8 cellular contexts compared by ENCODE assay signal in genomic region chr3:51520906-51521730, GRCh38. TPM values are rescaled to one million over a fixed set of nuclear protein-coding genes. Genes with fewer than 3 reads are reported as not detected.
DNase-seq lines count a peak whose midpoint lies in the region; ATAC-seq, FAIRE-seq and TF ChIP-seq lines count a peak whose summit lies in the region.
"Not testable (repeated sequence)": the region's sequence is repeated elsewhere in the genome, so short reads cannot be mapped to it uniquely, and the experiment has no call there.

No MANE protein-coding gene starts in this region.

- not testable (repeated sequence) for H3K4me3 Mint-ChIP-seq in stimulated activated memory B cell treated with anti-CD40 and anti-IgM and Interleukin-4, amounts not matched to agents 10 μg/mL and 1 μg/mL and 100 μg/mL, for 72 hours

- not testable (repeated sequence) for H3K36me3 Mint-ChIP-seq in stimulated activated memory B cell treated with anti-CD40 and anti-IgM and Interleukin-4, amounts not matched to agents 10 μg/mL and 1 μg/mL and 100 μg/mL, for 72 hours

- H3K4me1 Mint-ChIP-seq in stimulated activated memory B cell treated with anti-CD40 and anti-IgM and Interleukin-4, amounts not matched to agents 10 μg/mL and 1 μg/mL and 100 μg/mL, for 72 hours, result peaks cover 26% of the 10 kb centered on the region

- H3K27me3 Mint-ChIP-seq in stimulated activated memory B cell treated with anti-CD40 and anti-IgM and Interleukin-4, amounts not matched to agents 10 μg/mL and 1 μg/mL and 100 μg/mL, for 72 hours, result peaks cover 38% of the 10 kb centered on the region

- H3K9me3 Mint-ChIP-seq in stimulated activated memory B cell treated with anti-CD40 and anti-IgM and Interleukin-4, amounts not matched to agents 10 μg/mL and 1 μg/mL and 100 μg/mL, for 72 hours, result not testable (repeated sequence)

- H3K27ac Mint-ChIP-seq in stimulated activated memory B cell treated with anti-CD40 and anti-IgM and Interleukin-4, amounts not matched to agents 10 μg/mL and 1 μg/mL and 100 μg/mL, for 72 hours, result not testable (repeated sequence)

- peak; percentile 59 for ATAC-seq in GM18873 (IDR thresholded peaks at IDR 0.05; ENCODE audit: low FRiP score, unreplicated experiment)
- peak; percentile 89 for ATAC-seq in GM19463 (IDR thresholded peaks at IDR 0.05; ENCODE audit: unreplicated experiment)
- ATAC-seq in GM21786 (IDR thresholded peaks at IDR 0.05; ENCODE audit: unreplicated experiment), result peak; percentile 89
- ATAC-seq in HG02885 (IDR thresholded peaks at IDR 0.05; ENCODE audit: poor library complexity, unreplicated experiment), result peak; percentile 78
- ATAC-seq in HG03139 (IDR thresholded peaks at IDR 0.05; ENCODE audit: unreplicated experiment), result peak; percentile 58
- ATAC-seq in HG03571 (IDR thresholded peaks at IDR 0.05; ENCODE audit: unreplicated experiment), result peak; percentile 64
- peak; percentile 95 for ATAC-seq in stimulated activated memory B cell treated with anti-CD40 and anti-IgM and Interleukin-4, amounts not matched to agents 10 μg/mL and 1 μg/mL and 100 μg/mL, for 72 hours

- not testable (repeated sequence) for DNase-seq in GM12891 (ENCODE audit: insufficient read length, low spot score)

- TF ChIP-seq POLR2A in GM12891 (IDR thresholded peaks at IDR 0.05; ENCODE audit: low read depth, low read length), result not testable (repeated sequence)

- FAIRE-seq in GM12891 (lab: Jason Lieb, UNC), result peak; percentile 72

RNA-seq across cellular contexts. Expression of gene RAD54L2, which starts 17.4 kb away (rescaled TPM):
- 5.0 TPM for polyA plus RNA-seq in GM12891 (2012; ENCODE audit: low read depth, missing spikeins)

RNA-seq across cellular contexts. Expression of gene DCAF1, which starts 21.3 kb away (rescaled TPM):
- polyA plus RNA-seq in GM12891 (2012; ENCODE audit: low read depth, missing spikeins), result 10.4 TPM
